ENCODE assay signal across 8 cellular contexts in genomic region chr12:48105321-48105866, GRCh38. TPM values are rescaled to one million over a fixed set of nuclear protein-coding genes. Genes with fewer than 3 reads are reported as not detected.
DNase-seq lines count a peak whose midpoint lies in the region; ATAC-seq and TF ChIP-seq lines count a peak whose summit lies in the region.

No MANE protein-coding gene starts in this region.

- H3K9me3 Mint-ChIP-seq in mesothelial cell of epicardium = no peaks in the 10 kb centered on the region

- H3K4me3 Mint-ChIP-seq in mesothelial cell of epicardium = peak overlapping the region; percentile 83

- no peaks in the 10 kb centered on the region for H3K36me3 Mint-ChIP-seq in mesothelial cell of epicardium

- H3K36me3 ChIP-seq in HUES48 (ENCODE audit: control insufficient read depth, insufficient read depth, low read length) = no peaks in the 10 kb centered on the region
- H3K36me3 ChIP-seq in subcutaneous abdominal adipose tissue (ENCODE audit: control insufficient read depth in 5 of 5, insufficient read depth in 5 of 5, low read length in 5 of 5) = no peaks in the 10 kb centered on the region

- H3K9ac ChIP-seq in HUES48 (ENCODE audit: low read depth, low read length) (peak overlapping the region; percentile 89), subcutaneous abdominal adipose tissue (ENCODE audit: low read length in 5 of 5) (peak overlapping the region; percentile 84 to 99 (median 97))

- DNase-seq in DMS53 (lab: John Stamatoyannopoulos, UW) = peak; percentile 93
- peak; percentile 33 for DNase-seq in activated CD4-positive, alpha-beta T cell treated with anti-CD3 and anti-CD28 coated beads for 1 hour
- peak; percentile 29 to 71 for DNase-seq in mesothelial cell of epicardium (ENCODE audit: low spot score in 2 of 2, unreplicated experiment in 2 of 2)
- DNase-seq in kidney tubule cell (ENCODE audit: low spot score) = no peak

- H3K27ac Mint-ChIP-seq in mesothelial cell of epicardium = peak overlapping the region; percentile 94

- TF ChIP-seq CTCF in mesothelial cell of epicardium (IDR thresholded peaks at IDR 0.05; ENCODE audit: unreplicated experiment) = no peak

- H3K9me3 ChIP-seq in HUES48 (ENCODE audit: control insufficient read depth, insufficient read depth, low read length) = no peaks in the 10 kb centered on the region
- H3K9me3 ChIP-seq in subcutaneous abdominal adipose tissue (ENCODE audit: control insufficient read depth in 5 of 5, low read length in 5 of 5) = no peaks in the 10 kb centered on the region

- peaks cover 11% of the 10 kb centered on the region for H3K27me3 Mint-ChIP-seq in mesothelial cell of epicardium (ENCODE audit: low read depth)

- H3K4me1 Mint-ChIP-seq in mesothelial cell of epicardium = peaks cover 28% of the 10 kb centered on the region

- H3K27ac ChIP-seq in HUES48 (ENCODE audit: low read depth, low read length) (peak overlapping the region; percentile 98), cingulate gyrus (ENCODE audit: low read depth, low read length) (peak overlapping the region; percentile 95), subcutaneous abdominal adipose tissue (ENCODE audit: low read depth, low read length) (peak overlapping the region; percentile 93)

- peak; percentile 21 for ATAC-seq in GM21515 (IDR thresholded peaks at IDR 0.05; ENCODE audit: unreplicated experiment)

- H3K4me1 ChIP-seq in HUES48 (ENCODE audit: control insufficient read depth, insufficient read depth, low read length) (peaks cover 13% of the 10 kb centered on the region), subcutaneous abdominal adipose tissue (ENCODE audit: control insufficient read depth in 5 of 5, insufficient read depth in 5 of 5, low read length in 5 of 5) (peaks cover 3 to 21% (median 20%) of the 10 kb centered on the region in 5 donors)

- H3K4me3 ChIP-seq in HUES48 (ENCODE audit: low read depth, low read length) (peak overlapping the region; percentile 87), subcutaneous abdominal adipose tissue (ENCODE audit: low read depth in 1 of 5, low read length in 5 of 5) (peak overlapping the region; percentile 78 to 96 (median 92))

- H3K27me3 ChIP-seq in HUES48 (ENCODE audit: control insufficient read depth, insufficient read depth, low read length) (peaks cover 19% of the 10 kb centered on the region; the same call in 1 of the 2 replicates), subcutaneous abdominal adipose tissue (ENCODE audit: control insufficient read depth in 5 of 5, insufficient read depth in 4 of 5, low read length in 5 of 5) (peaks cover 0 to 2% (median 0%) of the 10 kb centered on the region in 5 donors)

RNA-seq across cellular contexts. Expression of gene SENP1, which starts 0.5 kb away (rescaled TPM):
- 27.1 to 31.1 TPM (median 27.6 TPM) in 3 replicates for total RNA-seq in mesothelial cell of epicardium

RNA-seq across cellular contexts. Expression of gene PFKM, which starts 13.8 kb away (rescaled TPM):
- total RNA-seq in mesothelial cell of epicardium = 118 to 120 TPM (median 119 TPM) in 3 replicates

RNA-seq across cellular contexts. Expression of gene ASB8, which starts 51.9 kb away (rescaled TPM):
- 21.0 to 24.8 TPM (median 24.0 TPM) in 3 replicates for total RNA-seq in mesothelial cell of epicardium
